Comparison of ENCODE assay signal across 18 cellular contexts in the genomic region with DNA sequence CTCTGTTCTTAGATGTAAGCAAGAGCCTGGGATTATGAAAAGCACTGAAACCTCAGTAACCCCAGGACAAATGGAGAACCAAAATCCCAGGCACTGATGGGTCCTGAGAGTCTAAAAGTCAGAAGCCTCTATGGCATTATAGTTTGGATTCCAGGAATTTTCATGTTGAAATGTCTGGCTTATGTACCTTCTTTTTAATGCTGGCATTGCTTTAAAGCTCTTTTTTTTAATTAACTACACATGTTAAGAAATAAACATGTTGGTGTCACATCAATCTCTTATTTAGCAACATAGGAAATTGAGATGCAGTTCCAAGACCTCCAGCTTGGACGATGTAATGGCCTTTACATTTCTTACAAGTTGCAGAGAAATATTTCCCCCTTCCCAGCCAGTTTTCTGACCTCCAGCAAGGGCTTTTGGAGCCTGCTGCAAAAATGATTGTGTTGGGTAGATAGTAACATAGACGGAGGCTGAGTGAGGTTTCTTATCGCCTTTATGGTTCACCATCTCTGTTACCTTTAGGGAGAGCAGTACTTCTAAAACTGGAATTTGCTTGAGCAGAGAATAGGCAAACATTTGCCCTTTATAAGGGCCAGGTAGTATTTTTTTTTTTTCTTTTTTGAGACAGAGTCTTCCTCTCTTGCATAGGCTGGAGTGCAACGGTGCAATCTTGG.
DNase-seq lines count a peak whose midpoint lies in the region; ATAC-seq, FAIRE-seq and TF ChIP-seq lines count a peak whose summit lies in the region.
"Had no signal": no experiment of that assay in that cellular context is flagged by ENCODE, and none has a peak within 500 bp of the region (broad histone marks: within the 10 kb centered on the region; RNA-seq: fewer than 3 reads in every experiment).

No MANE protein-coding gene starts in this region.

- H3K9ac ChIP-seq in K562 (ENCODE audit: insufficient read depth in 1 of 2, low read depth in 2 of 2, low read length in 2 of 2), result no peak overlapping the region

- 61% methylated on average over 4 of the region's 4 CpGs for WGBS in right cardiac atrium
- WGBS in K562 (ENCODE audit: insufficient coverage, low coverage, missing lambda C conversion rate), result 0% methylated on average over 4 of the region's 4 CpGs
- 73 to 74% methylated on average over 4 of the region's 4 CpGs for WGBS in body of pancreas, 2 donors

- H3K4me1 ChIP-seq in right cardiac atrium (ENCODE audit: control insufficient read depth, insufficient read depth, low read length) (peaks cover 2% of the 10 kb centered on the region), K562 (replicated peaks in 1 of 2; ENCODE audit: control insufficient read depth in 2 of 2, insufficient read depth in 2 of 2, low read length in 2 of 2) (peaks cover 0 to 2% of the 10 kb centered on the region in 2 experiments; a peak in 1 of 5 replicates), tibial artery (peaks cover 0 to 53% (median 14%) of the 10 kb centered on the region in 4 donors), body of pancreas (no peaks in the 10 kb centered on the region)
- H3K4me1 ChIP-seq: HAP-1 had no signal

- TF ChIP-seq EP300 in K562 (IDR thresholded peaks at IDR 0.05; ENCODE audit: low read length), result no peak

- in situ Hi-C loops in K562 (cut with MboI), result loop anchor here (25.0 kb wide), 1 partner anchor 1679 kb away; no protein-coding TSS in a partner anchor

- TF ChIP-seq POLR2A in K562 (conservative IDR thresholded peaks at IDR 0.05) (no peak), body of pancreas (IDR thresholded peaks at IDR 0.05) (no peak)

- intact Hi-C loops in left ventricle myocardium superior (cut with micrococcal nuclease) (no loop called here), right cardiac atrium (cut with DNase I) (no loop called here), K562 (cut with micrococcal nuclease) (no loop called here), tibial artery (cut with DNase I; ENCODE audit: low total_unique reads) (no loop called here), body of pancreas (cut with DNase I) (no loop called here)

- TF ChIP-seq RAD21 in K562 (CRISPR knock-in tag; conservative IDR thresholded peaks at IDR 0.05 in 1 of 2, IDR thresholded peaks at IDR 0.05 in 1 of 2), result no peak

- CTCF ChIA-PET in K562 (lab: Yijun Ruan, JAX; ENCODE audit: low intra/inter-chr PET ratio), result no interaction called here

- no peaks in the 10 kb centered on the region for H4K20me1 ChIP-seq in K562 (replicated peaks; ENCODE audit: control insufficient read depth, insufficient read depth, low read length)

- H3K4me2 ChIP-seq in K562 (ENCODE audit: insufficient read depth, low read length), result no peak overlapping the region
- H3K4me2 ChIP-seq: A549 had no signal

- H3K9me1 ChIP-seq in K562 (ENCODE audit: control insufficient read depth, insufficient read depth, low read length), result no peaks in the 10 kb centered on the region

- no peak for TF ChIP-seq CTCF in K562 (IDR thresholded peaks at IDR 0.05 in 2 of 3, conservative IDR thresholded peaks at IDR 0.05 in 1 of 3; ENCODE audit: insufficient read depth in 2 of 3, low read depth in 1 of 3, low read length in 3 of 3)
- TF ChIP-seq CTCF in tibial artery (IDR thresholded peaks at IDR 0.05), result no peak
- TF ChIP-seq CTCF in body of pancreas (IDR thresholded peaks at IDR 0.05), result no peak

- no peaks in the 10 kb centered on the region for H3K27me3 ChIP-seq in right cardiac atrium (ENCODE audit: control insufficient read depth, insufficient read depth)
- no peaks in the 10 kb centered on the region for H3K27me3 ChIP-seq in K562 (ENCODE audit: control insufficient read depth in 2 of 2, insufficient read depth in 2 of 2, low read length in 2 of 2)
- H3K27me3 ChIP-seq in tibial artery, result no peaks in the 10 kb centered on the region
- no peaks in the 10 kb centered on the region for H3K27me3 ChIP-seq in body of pancreas
- H3K27me3 ChIP-seq: SJCRH30 had no signal

- no TSS peak for BruUV-seq in K562 (replicated peaks; lab: Mats Ljungman, UMichigan)

- FAIRE-seq in K562 (lab: Jason Lieb, UNC), result peak; percentile 58
- FAIRE-seq: A549, D721Med had no signal

- ATAC-seq in left ventricle myocardium superior (peak; percentile 25), right cardiac atrium (no peak), K562 (peak; percentile 56; the same call in 2 of the 3 replicates), body of pancreas (no peak)
- ATAC-seq: A549 had no signal

- no peaks in the 10 kb centered on the region for H3K79me2 ChIP-seq in K562 (ENCODE audit: control insufficient read depth, insufficient read depth, low read length)

- no peak for DNase-seq in left ventricle myocardium superior
- DNase-seq in right cardiac atrium, result no peak
- DNase-seq in K562 (ENCODE audit: extremely low read depth in 1 of 4, low spot score in 3 of 4), result peak in 1 of 4 experiments; percentile 14
- peak; percentile 14 for DNase-seq in left kidney (ENCODE audit: low read depth, low spot score)
- no peak for DNase-seq in tibial artery
- no peak for DNase-seq in body of pancreas
- DNase-seq in SIG-M5 treated with dmso at 0.1 percent for 504 hours (lab: John Stamatoyannopoulos, UW; ENCODE audit: unreplicated experiment), result no peak
- DNase-seq in DMS 273 treated with DMSO at 0.1 percent for 48 hours (lab: John Stamatoyannopoulos, UW), result no peak
- DNase-seq: CD4-positive, alpha-beta memory T cell; Karpas-422; MV-4-11; NCI-H1436 treated with DMSO at 0.1 percent for 48 hours; NCI-H2081; NCI-H524; SJCRH30 had no signal

- no peaks in the 10 kb centered on the region for H3K9me3 ChIP-seq in right cardiac atrium (ENCODE audit: control insufficient read depth, low read length)
- H3K9me3 ChIP-seq in K562 (replicated peaks; ENCODE audit: control insufficient read depth, insufficient read depth, low read depth, low read length), result no peaks in the 10 kb centered on the region
- no peaks in the 10 kb centered on the region for H3K9me3 ChIP-seq in tibial artery
- no peaks in the 10 kb centered on the region for H3K9me3 ChIP-seq in body of pancreas
- H3K9me3 ChIP-seq: A549, HAP-1 had no signal

- POLR2A ChIA-PET in K562 (lab: Yijun Ruan, JAX), result interaction anchor here (0.6 kb wide), 1 partner anchor 1824 kb away, joined by 3 read pairs; no protein-coding TSS in a partner anchor

- H3K4me3 ChIP-seq in right cardiac atrium (ENCODE audit: low read length), result no peak overlapping the region
- H3K4me3 ChIP-seq in K562, result no peak overlapping the region
- H3K4me3 ChIP-seq in tibial artery, result no peak overlapping the region
- no peak overlapping the region for H3K4me3 ChIP-seq in body of pancreas
- H3K4me3 ChIP-seq: A549, HAP-1, SJCRH30 had no signal

- no peak overlapping the region for H2AFZ ChIP-seq in K562 (ENCODE audit: low read depth, low read length)

- H3K27ac ChIP-seq in right cardiac atrium (ENCODE audit: low read length) (no peak overlapping the region), K562 (ENCODE audit: extremely low read depth, low read depth, low read length) (no peak overlapping the region), tibial artery (peak overlapping the region; percentile 23 to 51), body of pancreas (no peak overlapping the region)
- H3K27ac ChIP-seq: A549, SJCRH30 had no signal

- H3K36me3 ChIP-seq in K562 (ENCODE audit: control insufficient read depth, insufficient read depth, low read length) (no peaks in the 10 kb centered on the region), tibial artery (peaks cover 17 to 21% (median 17%) of the 10 kb centered on the region in 3 donors), body of pancreas (replicated peaks in 1 of 2; ENCODE audit: insufficient read depth in 1 of 2, low read depth in 2 of 2) (no peaks in the 10 kb centered on the region)
- H3K36me3 ChIP-seq: HAP-1 had no signal

TF ChIP-seq in K562, 482 proteins besides CTCF, POLR2A, EP300 and RAD21:
- TF ChIP-seq PHF21A (IDR thresholded peaks at IDR 0.05; ENCODE audit: borderline replicate concordance, low read depth), result no peak
- TF ChIP-seq ZNF766 (CRISPR knock-in tag; conservative IDR thresholded peaks at IDR 0.05), result peak; percentile 94
TF ChIP-seq in K562: peak in this region for 1.

Comparison
In these comparisons a context has a peak if more than half of its experiments do, and no peak if none do; other contexts are left out.
1. ATAC-seq: peak in left ventricle myocardium superior (single experiment) and K562 (single experiment); none in right cardiac atrium (0 of 2) and body of pancreas (single experiment).
2. H3K27ac ChIP-seq: peak in tibial artery (2 of 2); none in right cardiac atrium (single experiment), K562 (single experiment) and body of pancreas (0 of 4).